Comparison of ENCODE assay signal across 14 cellular contexts in genomic region chr11:110046759-110047386, GRCh38.
"Had no signal": no experiment of that assay in that cellular context is flagged by ENCODE, and none has a peak within 500 bp of the region (broad histone marks: within the 10 kb centered on the region; RNA-seq: fewer than 3 reads in every experiment).

No MANE protein-coding gene starts in this region.

- H3K79me2 ChIP-seq: parathyroid adenoma had no signal

- H3K27ac Mint-ChIP-seq: activated B cell treated with CpG ODN at 0.5 μM for 24 hours; activated naive CD4-positive, alpha-beta T cell treated with anti-CD3 and anti-CD28 coated beads, Interleukin-2, amount 10 ng/mL, durations not matched to agents 7 days and 5 days; activated T-helper 17 cell treated with anti-CD3 and anti-CD28 coated beads, Interleukin-2, amount 50 U/mL, for 72 hours had no signal

- H3K27ac ChIP-seq: cardiac muscle cell, coronary artery, gastrocnemius medialis, parathyroid adenoma, uterus had no signal

- H3K36me3 Mint-ChIP-seq: activated naive CD4-positive, alpha-beta T cell treated with anti-CD3 and anti-CD28 coated beads, Interleukin-2, amount 10 ng/mL, durations not matched to agents 7 days and 5 days had no signal

- H3K4me3 Mint-ChIP-seq: activated B cell treated with CpG ODN at 0.5 μM for 24 hours; activated naive CD4-positive, alpha-beta T cell treated with anti-CD3 and anti-CD28 coated beads, Interleukin-2, amount 10 ng/mL, durations not matched to agents 7 days and 5 days; activated T-helper 17 cell treated with anti-CD3 and anti-CD28 coated beads, Interleukin-2, amount 50 U/mL, for 72 hours had no signal

- H3K9me3 Mint-ChIP-seq: activated B cell treated with CpG ODN at 0.5 μM for 24 hours; activated naive CD4-positive, alpha-beta T cell treated with anti-CD3 and anti-CD28 coated beads, Interleukin-2, amount 10 ng/mL, durations not matched to agents 7 days and 5 days had no signal

- H3K27me3 ChIP-seq: cardiac muscle cell, gastrocnemius medialis, uterus had no signal

- H3K9ac ChIP-seq: parathyroid adenoma had no signal

- DNase-seq: activated B cell treated with CpG ODN at 0.5 μM for 24 hours; activated CD4-positive, alpha-beta T cell treated with anti-CD3 and anti-CD28 coated beads, Interleukin-2, amount 50 U/mL, for 1 hour; activated naive CD4-positive, alpha-beta T cell treated with anti-CD3 and anti-CD28 coated beads, Interleukin-2, amount 10 ng/mL, durations not matched to agents 7 days and 5 days; activated T-cell treated with anti-CD3 and anti-CD28 coated beads for 4 hours; effector CD8-positive, alpha-beta T cell; gastrocnemius medialis; hypothalamus; left cardiac atrium; retina; uterus had no signal

- H3K36me3 ChIP-seq: cardiac muscle cell, gastrocnemius medialis, uterus had no signal

- H3K4me3 ChIP-seq: cardiac muscle cell, coronary artery, gastrocnemius medialis, uterus had no signal

- H3K9me3 ChIP-seq: gastrocnemius medialis, uterus had no signal

- H3K4me1 Mint-ChIP-seq: activated B cell treated with CpG ODN at 0.5 μM for 24 hours; activated naive CD4-positive, alpha-beta T cell treated with anti-CD3 and anti-CD28 coated beads, Interleukin-2, amount 10 ng/mL, durations not matched to agents 7 days and 5 days; activated T-helper 17 cell treated with anti-CD3 and anti-CD28 coated beads, Interleukin-2, amount 50 U/mL, for 72 hours had no signal

- H2AFZ ChIP-seq: parathyroid adenoma had no signal

- ATAC-seq: activated T-helper 17 cell treated with anti-CD3 and anti-CD28 coated beads, Interleukin-2, amount 50 U/mL, for 72 hours; gastrocnemius medialis; left cardiac atrium had no signal

- H3K4me1 ChIP-seq: gastrocnemius medialis, parathyroid adenoma, uterus had no signal
